ENCODE assay signal across 2 cellular contexts in genomic region chr14:103131580-103131979, GRCh38.
TF ChIP-seq lines count a peak whose summit lies in the region.

No MANE protein-coding gene starts in this region.

TF ChIP-seq in IMR-90, 13 proteins besides CTCF, POLR2A, EP300 and RAD21 (continued from another document):
- no peak for TF ChIP-seq ELK1 (IDR thresholded peaks at IDR 0.05; ENCODE audit: borderline replicate concordance, low read depth, low read length)
- no peak for TF ChIP-seq NFE2L2 (IDR thresholded peaks at IDR 0.05; ENCODE audit: low read depth, low read length)
- no peak for TF ChIP-seq FOS (IDR thresholded peaks at IDR 0.05; ENCODE audit: low read depth, low read length)
- TF ChIP-seq RFX5 (IDR thresholded peaks at IDR 0.05; ENCODE audit: low read depth, low read length) = no peak
- no peak for TF ChIP-seq CEBPB (IDR thresholded peaks at IDR 0.05; ENCODE audit: low read depth, low read length)
- no peak for TF ChIP-seq MAZ (IDR thresholded peaks at IDR 0.05; ENCODE audit: borderline replicate concordance, low read depth, low read length)
- no peak for TF ChIP-seq SMC3 (IDR thresholded peaks at IDR 0.05; ENCODE audit: low read depth, low read length)

TF ChIP-seq in WTC11, 78 proteins besides CTCF, POLR2A, EP300 and RAD21:
- TF ChIP-seq ZNF281 (CRISPR knock-in tag; IDR thresholded peaks at IDR 0.05) (no peak), ZNF232 (CRISPR knock-in tag; IDR thresholded peaks at IDR 0.05) (no peak), ZNF219 (CRISPR knock-in tag; IDR thresholded peaks at IDR 0.05; ENCODE audit: borderline replicate concordance) (no peak), ZSCAN18 (CRISPR knock-in tag; IDR thresholded peaks at IDR 0.05) (no peak), E2F5 (CRISPR knock-in tag; IDR thresholded peaks at IDR 0.05) (no peak), ZNF532 (CRISPR knock-in tag; IDR thresholded peaks at IDR 0.05; ENCODE audit: borderline replicate concordance) (no peak), ESRRA (CRISPR knock-in tag; IDR thresholded peaks at IDR 0.05; ENCODE audit: borderline replicate concordance) (no peak), ERG (CRISPR knock-in tag; IDR thresholded peaks at IDR 0.05) (no peak), MYBL2 (CRISPR knock-in tag; IDR thresholded peaks at IDR 0.05) (no peak), GRHL2 (CRISPR knock-in tag; IDR thresholded peaks at IDR 0.05; ENCODE audit: insufficient replicate concordance, severe bottlenecking) (no peak), NR3C1 (CRISPR knock-in tag; conservative IDR thresholded peaks at IDR 0.05; ENCODE audit: low read depth) (no peak), ZNF396 (CRISPR knock-in tag; IDR thresholded peaks at IDR 0.05; ENCODE audit: borderline replicate concordance) (no peak), ATF2 (CRISPR knock-in tag; IDR thresholded peaks at IDR 0.05; ENCODE audit: borderline replicate concordance, low read depth) (no peak), PRDM15 (CRISPR knock-in tag; IDR thresholded peaks at IDR 0.05) (no peak), ZBTB43 (CRISPR knock-in tag; IDR thresholded peaks at IDR 0.05) (no peak), CBFB (CRISPR knock-in tag; IDR thresholded peaks at IDR 0.05; ENCODE audit: low read depth) (no peak), MLX (CRISPR knock-in tag; IDR thresholded peaks at IDR 0.05) (no peak), RELA (CRISPR knock-in tag; IDR thresholded peaks at IDR 0.05; ENCODE audit: borderline replicate concordance) (no peak), FOXK1 (CRISPR knock-in tag; IDR thresholded peaks at IDR 0.05) (no peak), ZBTB21 (CRISPR knock-in tag; IDR thresholded peaks at IDR 0.05; ENCODE audit: borderline replicate concordance) (no peak)
